Comparison of ENCODE assay signal across 21 cellular contexts in the genomic region with DNA sequence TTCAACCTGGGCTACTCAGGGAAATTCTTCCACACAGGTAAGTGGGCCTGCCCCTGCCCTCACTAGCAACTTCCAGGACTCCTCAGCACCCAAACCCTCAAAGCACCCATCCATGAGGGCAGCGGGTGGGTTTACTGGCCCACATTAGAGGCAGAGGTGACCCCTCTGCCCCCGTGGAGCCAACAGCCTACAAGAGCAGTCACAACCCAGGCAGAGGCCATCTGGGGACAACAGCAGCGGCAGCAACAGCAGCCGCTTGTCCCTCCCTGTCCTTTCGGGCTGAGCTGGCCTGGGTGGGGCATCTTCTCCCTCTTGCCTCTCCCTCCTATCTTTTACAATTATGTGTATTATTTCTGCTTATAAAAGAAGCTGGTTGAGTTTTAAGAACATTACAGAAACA.
"Had no signal": no experiment of that assay in that cellular context is flagged by ENCODE, and none has a peak within 500 bp of the region (broad histone marks: within the 10 kb centered on the region; RNA-seq: fewer than 3 reads in every experiment).

No MANE protein-coding gene starts in this region.

- H3K9me3 ChIP-seq: gastrocnemius medialis, upper lobe of left lung had no signal

- H3K27me3 Mint-ChIP-seq: activated CD4-positive, alpha-beta memory T cell treated with anti-CD3 and anti-CD28 coated beads, Interleukin-2, amount 10 ng/mL, durations not matched to agents 7 days and 5 days; brain; central memory CD8-positive, alpha-beta T cell; memory B cell; stimulated activated naive B cell treated with anti-CD40 and anti-IgM and Interleukin-4, amounts not matched to agents 10 μg/mL and 1 μg/mL and 100 μg/mL, for 72 hours had no signal

- H3K27ac Mint-ChIP-seq: activated CD4-positive, alpha-beta memory T cell treated with anti-CD3 and anti-CD28 coated beads, Interleukin-2, amount 10 ng/mL, durations not matched to agents 7 days and 5 days; activated T-cell treated with anti-CD3 and anti-CD28 coated beads, Interleukin-2, amount 50 U/mL, for 72 hours; memory B cell; nephron; stimulated activated naive B cell treated with anti-CD40 and anti-IgM and Interleukin-4, amounts not matched to agents 10 μg/mL and 1 μg/mL and 100 μg/mL, for 72 hours; WTC11 had no signal

- H3K36me3 Mint-ChIP-seq: activated naive CD4-positive, alpha-beta T cell treated with anti-CD3 and anti-CD28 coated beads, Interleukin-2, amount 50 U/mL, for 72 hours had no signal

- H3K27ac ChIP-seq: epithelial cell of prostate, gastrocnemius medialis had no signal

- FAIRE-seq: islet of Langerhans, TTC549 had no signal

- H3K9me3 Mint-ChIP-seq: activated CD4-positive, alpha-beta memory T cell treated with anti-CD3 and anti-CD28 coated beads, Interleukin-2, amount 10 ng/mL, durations not matched to agents 7 days and 5 days; activated naive CD4-positive, alpha-beta T cell treated with anti-CD3 and anti-CD28 coated beads, Interleukin-2, amount 50 U/mL, for 72 hours; activated T-cell treated with anti-CD3 and anti-CD28 coated beads, Interleukin-2, amount 50 U/mL, for 72 hours; brain; central memory CD8-positive, alpha-beta T cell; nephron; stimulated activated naive B cell treated with anti-CD40 and anti-IgM and Interleukin-4, amounts not matched to agents 10 μg/mL and 1 μg/mL and 100 μg/mL, for 72 hours had no signal

- DNase-seq: activated CD4-positive, alpha-beta memory T cell treated with anti-CD3 and anti-CD28 coated beads, Interleukin-2, amount 10 ng/mL, durations not matched to agents 7 days and 5 days; activated CD4-positive, alpha-beta T cell treated with anti-CD3 and anti-CD28 coated beads for 4 hours; activated gamma-delta T cell; activated T-cell treated with anti-CD3 and anti-CD28 coated beads, Interleukin-2, amount 50 U/mL, for 72 hours; amniotic stem cell; cortex of kidney; effector memory CD4-positive, alpha-beta T cell; gastrocnemius medialis; stimulated activated CD4-positive, alpha-beta T cell treated with anti-CD3 and anti-CD28 coated beads, Interleukin-4, amount 100 ng/mL, for 1 hour; stimulated activated naive B cell treated with anti-CD40 and anti-IgM and Interleukin-4, amounts not matched to agents 10 μg/mL and 1 μg/mL and 100 μg/mL, for 72 hours; SW 1271; upper lobe of left lung had no signal

- H3K27me3 ChIP-seq: gastrocnemius medialis, upper lobe of left lung had no signal

- H3K4me3 Mint-ChIP-seq: activated CD4-positive, alpha-beta memory T cell treated with anti-CD3 and anti-CD28 coated beads, Interleukin-2, amount 10 ng/mL, durations not matched to agents 7 days and 5 days; activated T-cell treated with anti-CD3 and anti-CD28 coated beads, Interleukin-2, amount 50 U/mL, for 72 hours; brain; central memory CD8-positive, alpha-beta T cell; memory B cell; nephron; stimulated activated naive B cell treated with anti-CD40 and anti-IgM and Interleukin-4, amounts not matched to agents 10 μg/mL and 1 μg/mL and 100 μg/mL, for 72 hours; WTC11 had no signal

- H3K4me3 ChIP-seq: gastrocnemius medialis, upper lobe of left lung had no signal

- H3K4me1 Mint-ChIP-seq: activated CD4-positive, alpha-beta memory T cell treated with anti-CD3 and anti-CD28 coated beads, Interleukin-2, amount 10 ng/mL, durations not matched to agents 7 days and 5 days; central memory CD8-positive, alpha-beta T cell; memory B cell; nephron; stimulated activated naive B cell treated with anti-CD40 and anti-IgM and Interleukin-4, amounts not matched to agents 10 μg/mL and 1 μg/mL and 100 μg/mL, for 72 hours had no signal
